In genomic region chr15:72117448-72117697, GRCh38 we compare ENCODE assay signal across 8 cellular contexts. TPM values are rescaled to one million over a fixed set of nuclear protein-coding genes. Genes with fewer than 3 reads are reported as not detected.
DNase-seq lines count a peak whose midpoint lies in the region; ATAC-seq and TF ChIP-seq lines count a peak whose summit lies in the region.

No MANE protein-coding gene starts in this region.

- peaks cover 3% of the 10 kb centered on the region for H4K20me1 ChIP-seq in H9 (ENCODE audit: control insufficient read depth, insufficient read depth, insufficient read length)

- no peaks in the 10 kb centered on the region for H3K9me3 Mint-ChIP-seq in H9
- H3K9me3 Mint-ChIP-seq in activated CD4-positive, alpha-beta T cell treated with anti-CD3 and anti-CD28 coated beads for 36 hours (ENCODE audit: low read depth) = no peaks in the 10 kb centered on the region

- no CpG with 5 or more reads among the region's 27 CpGs for WGBS in H9 (ENCODE audit: extremely low coverage, insufficient read length, low lambda C conversion rate)
- 0% methylated on average over 5 to 20 of the region's 27 CpGs for WGBS in lower leg skin, 2 donors

- H2BK5ac ChIP-seq in H9 (ENCODE audit: insufficient read length, low read length) = no peak overlapping the region

- H3K27ac ChIP-seq in H9 (ENCODE audit: insufficient read length, low read depth, low read length) (no peak overlapping the region), cingulate gyrus (ENCODE audit: low read depth, low read length) (peak overlapping the region; percentile 78)

- no peaks in the 10 kb centered on the region for H3K79me1 ChIP-seq in H9 (ENCODE audit: insufficient read depth, low read depth, low read length, poor library complexity, severe bottlenecking)

- H3K56ac ChIP-seq in H9 (ENCODE audit: insufficient read length, low read depth, low read length) = no peak overlapping the region

- peak; percentile 63 for ATAC-seq in activated CD4-positive, alpha-beta T cell treated with anti-CD3 and anti-CD28 coated beads for 36 hours

- peak overlapping the region; percentile 85 for H3K4me2 ChIP-seq in H9 (ENCODE audit: insufficient read depth, insufficient read length, low read length)

- H3K4me1 Mint-ChIP-seq in H9 = peaks cover 28 to 30% of the 10 kb centered on the region in 2 experiments
- H3K4me1 Mint-ChIP-seq in activated CD4-positive, alpha-beta T cell treated with anti-CD3 and anti-CD28 coated beads for 36 hours = peaks cover 40% of the 10 kb centered on the region

- H3T11ph ChIP-seq in H9 (ENCODE audit: low read length) = no peak overlapping the region

- intact Hi-C loops in activated CD4-positive, alpha-beta T cell treated with anti-CD3 and anti-CD28 coated beads for 36 hours (cut with DNase I, micrococcal nuclease) = loop anchor here (2.0 to 5.0 kb wide), 2 partner anchors 155 to 1515 kb away; partner anchors contain the start of genes NPTN (in 1 of the 2) and PARP6 (in 1 of the 2)
- intact Hi-C loops in lower leg skin (cut with DNase I; ENCODE audit: low total_unique reads) = no loop called here

- peaks cover 13% of the 10 kb centered on the region for H3K23me2 ChIP-seq in H9 (ENCODE audit: insufficient read length, low read depth, low read length, poor library complexity, severe bottlenecking)

- H3K4ac ChIP-seq in H9 (ENCODE audit: low read depth, low read length) = no peak overlapping the region

- H3K27me3 ChIP-seq in H9 (ENCODE audit: insufficient read depth, low read length) = no peaks in the 10 kb centered on the region

- H3K79me2 ChIP-seq in H9 (ENCODE audit: insufficient read depth, low read length) = 0 out of 2 replicates have a peak, but pooled peaks cover 2% of the 10 kb centered on the region

- CTCF ChIA-PET in activated CD4-positive, alpha-beta T cell treated with anti-CD3 and anti-CD28 coated beads for 36 hours (lab: Charles Lee) = interaction anchor here (1.0 to 1.6 kb wide), 2 partner anchors 38 to 110 kb away, joined by 3 to 4 read pairs; no protein-coding TSS in a partner anchor

- peak overlapping the region; percentile 98 for H3K4me3 Mint-ChIP-seq in H9
- peak overlapping the region; percentile 98 for H3K4me3 Mint-ChIP-seq in activated CD4-positive, alpha-beta T cell treated with anti-CD3 and anti-CD28 coated beads for 36 hours

- H2BK15ac ChIP-seq in H9 (ENCODE audit: low read depth, low read length) = no peak overlapping the region

- peak overlapping the region; percentile 68 for H3K4me3 ChIP-seq in LNCaP clone FGC (ENCODE audit: low read depth, low read length)
- H3K4me3 ChIP-seq in lower leg skin (ENCODE audit: low read depth, poor library complexity, severe bottlenecking) = peak overlapping the region; percentile 76

- H4K91ac ChIP-seq in H9 (ENCODE audit: insufficient read length, low read depth, low read length) = no peak overlapping the region

- no peak overlapping the region for H2BK12ac ChIP-seq in H9 (ENCODE audit: insufficient read length, low read depth, low read length)

- peak; percentile 70 for DNase-seq in GM04504 (ENCODE audit: low read depth)
- peak; percentile 87 for DNase-seq in H9
- DNase-seq in LNCaP clone FGC (ENCODE audit: low read depth) = no peak
- peak; percentile 83 for DNase-seq in activated CD4-positive, alpha-beta T cell treated with anti-CD3 and anti-CD28 coated beads for 36 hours
- peak; percentile 78 to 97 for DNase-seq in lower leg skin (ENCODE audit: low spot score in 2 of 2)
- DNase-seq in stimulated activated CD8-positive, alpha-beta memory T cell treated with anti-CD3 and anti-CD28 coated beads, Interleukin-12 subunit alpha, Interleukin-12 subunit beta, amount 100 ng/mL, for 1 hour (ENCODE audit: low read depth) = peak; percentile 31
- DNase-seq in NCI-H1105 treated with DMSO at 0.1 percent for 48 hours (lab: John Stamatoyannopoulos, UW) = no peak

- no peak overlapping the region for H2BK20ac ChIP-seq in H9 (ENCODE audit: low read depth, low read length, poor library complexity, severe bottlenecking)

- peaks cover 2% of the 10 kb centered on the region; the same call in 1 of the 2 replicates for H3K4me1 ChIP-seq in H9 (ENCODE audit: insufficient read depth, low read length)

- H4K5ac ChIP-seq in H9 (ENCODE audit: insufficient read length, low read depth, low read length) = no peak overlapping the region

- no peak overlapping the region for H2AK5ac ChIP-seq in H9 (ENCODE audit: insufficient read length, low read length)

- POLR2A ChIA-PET in activated CD4-positive, alpha-beta T cell treated with anti-CD3 and anti-CD28 coated beads for 36 hours (lab: Charles Lee) = interaction anchor here (0.5 kb wide), 1 partner anchor 33 kb away, joined by 6 read pairs; no protein-coding TSS in a partner anchor

- no peak overlapping the region for H3K23ac ChIP-seq in H9 (ENCODE audit: insufficient read length, low read depth, low read length)

- H2BK120ac ChIP-seq in H9 (ENCODE audit: low read depth, low read length, poor library complexity, severe bottlenecking) = no peak overlapping the region

- no peaks in the 10 kb centered on the region for H3K27me3 Mint-ChIP-seq in H9 (ENCODE audit: low read depth)
- H3K27me3 Mint-ChIP-seq in activated CD4-positive, alpha-beta T cell treated with anti-CD3 and anti-CD28 coated beads for 36 hours = no peaks in the 10 kb centered on the region

- no peak for TF ChIP-seq POLR2A in lower leg skin (IDR thresholded peaks at IDR 0.05)

- H2AFZ ChIP-seq in H9 (ENCODE audit: low read length) = no peak overlapping the region

- H3K18ac ChIP-seq in H9 (ENCODE audit: insufficient read length, low read depth, low read length) = no peak overlapping the region

- H3K36me3 Mint-ChIP-seq in H9 (ENCODE audit: insufficient read depth in 1 of 3, low read depth in 3 of 3) = no peaks in the 10 kb centered on the region
- H3K36me3 Mint-ChIP-seq in activated CD4-positive, alpha-beta T cell treated with anti-CD3 and anti-CD28 coated beads for 36 hours (ENCODE audit: low read depth) = no peaks in the 10 kb centered on the region

- no peak overlapping the region for H4K8ac ChIP-seq in H9 (replicated peaks; ENCODE audit: insufficient read length, low read depth, low read length)

- H3K14ac ChIP-seq in H9 (ENCODE audit: insufficient read depth, low read length) = peak overlapping the region; percentile 52; the same call in 1 of the 2 replicates

- TF ChIP-seq CTCF in H9 (conservative IDR thresholded peaks at IDR 0.05) = no peak
- TF ChIP-seq CTCF in LNCaP clone FGC (IDR thresholded peaks at IDR 0.05; ENCODE audit: control insufficient read depth, extremely low read depth, insufficient read depth) = no peak
- no peak for TF ChIP-seq CTCF in lower leg skin (IDR thresholded peaks at IDR 0.05)

- peak overlapping the region; percentile 8 for H3K9ac ChIP-seq in H9 (ENCODE audit: extremely low read depth, insufficient read length, low read length)

- H3K9me3 ChIP-seq in H9 (ENCODE audit: control insufficient read depth, low read depth, low read length) = no peaks in the 10 kb centered on the region

- peak overlapping the region; percentile 52 to 82 (median 57); a peak in 4 of 7 replicates for H3K27ac Mint-ChIP-seq in H9
- H3K27ac Mint-ChIP-seq in activated CD4-positive, alpha-beta T cell treated with anti-CD3 and anti-CD28 coated beads for 36 hours = peak overlapping the region; percentile 59

RNA-seq across cellular contexts. Expression of gene MYO9A, which starts 0.6 kb away (rescaled TPM):
- total RNA-seq in H9 (2021) (20.7 and 21.4 TPM in 2 replicates), lower leg skin (10 to 100 TPM; 50.8 to 68.3 (median 59.5) TPM)
- 10 to 100 TPM; 19.0 to 20.3 TPM for total RNA-seq in activated CD4-positive, alpha-beta T cell treated with anti-CD3 and anti-CD28 coated beads for 36 hours

RNA-seq across cellular contexts. Expression of gene SENP8, which starts 0.8 kb away (rescaled TPM):
- total RNA-seq in H9 (2021) = 4.8 and 4.9 TPM in 2 replicates
- total RNA-seq in activated CD4-positive, alpha-beta T cell treated with anti-CD3 and anti-CD28 coated beads for 36 hours = 1 to 10 TPM; 3.0 to 3.4 TPM
- 1 to 10 TPM in 2 of 4 donors, under 1 TPM in 2; 0.30 to 2.2 (median 0.91) TPM for total RNA-seq in lower leg skin

Comparison
In these comparisons a context has a peak if more than half of its experiments do, and no peak if none do; other contexts are left out.
1. DNase-seq: peak in GM04504 (single experiment), H9 (single experiment), activated CD4-positive, alpha-beta T cell treated with anti-CD3 and anti-CD28 coated beads for 36 hours (single experiment), lower leg skin (2 of 2) and stimulated activated CD8-positive, alpha-beta memory T cell treated with anti-CD3 and anti-CD28 coated beads, Interleukin-12 subunit alpha, Interleukin-12 subunit beta, amount 100 ng/mL, for 1 hour (single experiment); none in LNCaP clone FGC (single experiment) and NCI-H1105 treated with DMSO at 0.1 percent for 48 hours (single experiment).